13 cellular contexts compared by ENCODE assay signal in the genomic region with DNA sequence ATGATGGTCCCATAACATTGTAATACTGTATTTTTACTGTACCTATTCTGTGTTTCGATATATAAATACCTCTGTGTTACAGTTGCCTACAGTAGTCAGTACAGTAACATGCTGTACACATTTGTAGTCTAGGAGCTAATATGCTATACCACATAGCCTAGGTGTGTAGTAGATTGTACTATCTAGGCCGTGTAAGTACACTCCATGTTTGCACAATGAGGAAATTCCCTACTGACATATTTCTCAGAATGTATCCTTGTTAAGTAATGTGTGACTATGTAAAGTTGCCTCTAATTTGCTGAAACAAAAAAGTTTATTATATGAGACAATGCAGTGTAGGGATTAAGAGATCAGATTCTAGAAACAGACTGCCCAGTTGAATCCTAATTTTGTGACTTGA.
"Had no signal": no experiment of that assay in that cellular context is flagged by ENCODE, and none has a peak within 500 bp of the region (broad histone marks: within the 10 kb centered on the region; RNA-seq: fewer than 3 reads in every experiment).

No MANE protein-coding gene starts in this region.

- H3K27ac ChIP-seq: lower lobe of right lung, tibial nerve had no signal

- H3K4me3 ChIP-seq: lower lobe of right lung, tibial nerve had no signal

- ATAC-seq: activated CD8-positive, alpha-beta T cell treated with anti-CD3 and anti-CD28 coated beads for 36 hours; lower lobe of right lung had no signal

- FAIRE-seq: urothelium cell line had no signal

- DNase-seq: activated CD8-positive, alpha-beta T cell treated with anti-CD3 and anti-CD28 coated beads for 36 hours; activated naive CD4-positive, alpha-beta T cell treated with anti-CD3 and anti-CD28 coated beads, Interleukin-2, amount 10 ng/mL, durations not matched to agents 7 days and 5 days; activated T-cell treated with anti-CD3 and anti-CD28 coated beads, Interleukin-2, amount 50 U/mL, for 1 hour; effector memory CD8-positive, alpha-beta T cell; foreskin fibroblast; lower lobe of right lung; retina; stimulated activated CD4-positive, alpha-beta T cell treated with anti-CD3 and anti-CD28 coated beads, Interleukin-2, amount 100 ng/mL, for 24 hours; stimulated activated naive CD4-positive, alpha-beta T cell treated with Interleukin-2 at 50 U/mL for 16 hours; substantia nigra; T-helper 2 cell had no signal

- H3K27me3 ChIP-seq: tibial nerve had no signal

- H3K9me3 ChIP-seq: lower lobe of right lung, tibial nerve had no signal
